ENCODE assay signal across 30 cellular contexts in genomic region chr18:76371804-76372203, GRCh38.
"Had no signal": no experiment of that assay in that cellular context is flagged by ENCODE, and none has a peak within 500 bp of the region (broad histone marks: within the 10 kb centered on the region; RNA-seq: fewer than 3 reads in every experiment).

No MANE protein-coding gene starts in this region.

- H3K9ac ChIP-seq: neural progenitor cell, parathyroid adenoma had no signal

- H3K27ac Mint-ChIP-seq: memory B cell; mesothelial cell of epicardium; stimulated activated effector memory CD8-positive, alpha-beta T cell treated with anti-CD3 and anti-CD28 coated beads, Interleukin-12 subunit alpha, Interleukin-12 subunit beta, amount 100 ng/mL, for 72 hours had no signal

- H3K27me3 Mint-ChIP-seq: memory B cell; naive B cell; natural killer cell treated with Interleukin-12 subunit alpha and Interleukin-12 subunit beta and Interleukin-15 and Interleukin-18, amount 100 ng/mL, for 72 hours; progenitor cell of endocrine pancreas; type B pancreatic cell had no signal

- ATAC-seq: foreskin keratinocyte; gastroesophageal sphincter; heart left ventricle; left lobe of liver; mucosa of descending colon; natural killer cell treated with Interleukin-12 subunit alpha and Interleukin-12 subunit beta and Interleukin-15 and Interleukin-18, amount 100 ng/mL, for 72 hours; stimulated activated effector memory CD8-positive, alpha-beta T cell treated with anti-CD3 and anti-CD28 coated beads, Interleukin-12 subunit alpha, Interleukin-12 subunit beta, amount 100 ng/mL, for 72 hours had no signal

- H3K4me1 Mint-ChIP-seq: mesothelial cell of epicardium had no signal

- H3K36me3 ChIP-seq: neural progenitor cell had no signal

- H3K4me3 Mint-ChIP-seq: memory B cell; mesothelial cell of epicardium; neural progenitor cell; stimulated activated effector memory CD8-positive, alpha-beta T cell treated with anti-CD3 and anti-CD28 coated beads, Interleukin-12 subunit alpha, Interleukin-12 subunit beta, amount 100 ng/mL, for 72 hours; type B pancreatic cell had no signal

- H3K9me3 Mint-ChIP-seq: memory B cell, naive B cell, neural progenitor cell, type B pancreatic cell had no signal

- H3K4me1 ChIP-seq: parathyroid adenoma, right atrium auricular region, tibial artery had no signal

- H3K27me3 ChIP-seq: dorsolateral prefrontal cortex, esophagus muscularis mucosa, foreskin keratinocyte, gastroesophageal sphincter, heart left ventricle, hepatocyte, neural progenitor cell, right atrium auricular region, stomach, tibial artery had no signal

- DNase-seq: cerebellar nuclear complex; effector CD4-positive, alpha-beta T cell; foreskin keratinocyte; heart left ventricle; kidney; mucosa of descending colon; naive B cell; stimulated activated CD4-positive, alpha-beta T cell treated with anti-CD3 and anti-CD28 coated beads, Interleukin-12 subunit alpha, Interleukin-12 subunit beta, amount 100 ng/mL, for 4 hours; stimulated activated CD4-positive, alpha-beta T cell treated with anti-CD3 and anti-CD28 coated beads, Interleukin-2, amount 100 ng/mL, for 24 hours; stimulated activated CD4-positive, alpha-beta T cell treated with anti-CD3 and anti-CD28 coated beads, Interleukin-4, amount 100 ng/mL, for 24 hours; stimulated activated naive CD4-positive, alpha-beta T cell treated with Interleukin-2 at 50 U/mL for 16 hours had no signal

- H3K4me3 ChIP-seq: dorsolateral prefrontal cortex, esophagus muscularis mucosa, gastroesophageal sphincter, heart left ventricle, hepatocyte, lung, mucosa of descending colon, neural progenitor cell, right atrium auricular region, skin epidermis, stomach, tibial artery had no signal

- H3K27ac ChIP-seq: dorsolateral prefrontal cortex, epithelial cell of prostate, esophagus muscularis mucosa, foreskin keratinocyte, gastroesophageal sphincter, heart left ventricle, hepatocyte, neural progenitor cell, parathyroid adenoma, right atrium auricular region, skin epidermis, stomach, tibial artery had no signal

- H3K9me3 ChIP-seq: esophagus muscularis mucosa, gastroesophageal sphincter, heart left ventricle, mucosa of descending colon, right atrium auricular region, stomach, tibial artery had no signal

- H3K36me3 Mint-ChIP-seq: natural killer cell treated with Interleukin-12 subunit alpha and Interleukin-12 subunit beta and Interleukin-15 and Interleukin-18, amount 100 ng/mL, for 72 hours had no signal
